In genomic region chr1:21673277-21673780, GRCh38 we compare ENCODE assay signal across 11 cellular contexts. TPM values are rescaled to one million over a fixed set of nuclear protein-coding genes. Genes with fewer than 3 reads are reported as not detected.
A peak's percentile ranks its signal among the peaks of the same experiment; 100 is the strongest.
DNase-seq lines count a peak whose midpoint lies in the region; ATAC-seq and TF ChIP-seq lines count a peak whose summit lies in the region.
"Had no signal": no experiment of that assay in that cellular context is flagged by ENCODE, and none has a peak within 500 bp of the region (broad histone marks: within the 10 kb centered on the region; RNA-seq: fewer than 3 reads in every experiment).

No MANE protein-coding gene starts in this region.

- H3K9me3 ChIP-seq in colonic mucosa (no peaks in the 10 kb centered on the region), T-helper 17 cell (ENCODE audit: control insufficient read depth, low read length, poor library complexity, severe bottlenecking) (no peaks in the 10 kb centered on the region)

- no peak overlapping the region for H3K4me3 ChIP-seq in colonic mucosa

- no peak overlapping the region for H3K27ac ChIP-seq in colonic mucosa

- no peaks in the 10 kb centered on the region for H3K9me3 Mint-ChIP-seq in nephron
- H3K9me3 Mint-ChIP-seq: activated naive CD8-positive, alpha-beta T cell treated with anti-CD3 and anti-CD28 coated beads, Interleukin-2, amount 10 ng/mL, durations not matched to agents 7 days and 5 days; natural killer cell treated with Interleukin-12 subunit alpha and Interleukin-12 subunit beta and Interleukin-15 and Interleukin-18, amount 100 ng/mL, for 72 hours had no signal

- H3K27me3 ChIP-seq in colonic mucosa: peaks cover 11% of the 10 kb centered on the region

- no peak for TF ChIP-seq CTCF in colonic mucosa (IDR thresholded peaks at IDR 0.05)
- no peak for TF ChIP-seq CTCF in nephron (IDR thresholded peaks at IDR 0.05; ENCODE audit: unreplicated experiment in 3 of 3)

- intact Hi-C loops in colonic mucosa (cut with DNase I): no loop called here

- no peaks in the 10 kb centered on the region for H3K36me3 ChIP-seq in colonic mucosa

- H3K4me1 Mint-ChIP-seq in nephron: peaks cover 55% of the 10 kb centered on the region
- H3K4me1 Mint-ChIP-seq in T-helper 17 cell: peaks cover 2% of the 10 kb centered on the region

- peaks cover 24% of the 10 kb centered on the region for H3K27me3 Mint-ChIP-seq in nephron (ENCODE audit: low read depth)
- no peaks in the 10 kb centered on the region for H3K27me3 Mint-ChIP-seq in T-helper 17 cell
- H3K27me3 Mint-ChIP-seq: natural killer cell treated with Interleukin-12 subunit alpha and Interleukin-12 subunit beta and Interleukin-15 and Interleukin-18, amount 100 ng/mL, for 72 hours had no signal

- H3K36me3 Mint-ChIP-seq in nephron (ENCODE audit: low read depth): peaks cover 15% of the 10 kb centered on the region
- H3K36me3 Mint-ChIP-seq in T-helper 17 cell (ENCODE audit: low read depth): no peaks in the 10 kb centered on the region
- H3K36me3 Mint-ChIP-seq: natural killer cell treated with Interleukin-12 subunit alpha and Interleukin-12 subunit beta and Interleukin-15 and Interleukin-18, amount 100 ng/mL, for 72 hours had no signal

- ATAC-seq in HG02759 (IDR thresholded peaks at IDR 0.05; ENCODE audit: unreplicated experiment) (no peak), T-helper 17 cell (no peak), HG02610 (IDR thresholded peaks at IDR 0.05; ENCODE audit: unreplicated experiment) (no peak)
- ATAC-seq: natural killer cell treated with Interleukin-12 subunit alpha and Interleukin-12 subunit beta and Interleukin-15 and Interleukin-18, amount 100 ng/mL, for 72 hours had no signal

- H3K4me3 Mint-ChIP-seq in nephron (peak overlapping the region in 1 of 3 experiments; percentile 17), T-helper 17 cell (no peak overlapping the region)
- H3K4me3 Mint-ChIP-seq: activated naive CD8-positive, alpha-beta T cell treated with anti-CD3 and anti-CD28 coated beads, Interleukin-2, amount 10 ng/mL, durations not matched to agents 7 days and 5 days; natural killer cell treated with Interleukin-12 subunit alpha and Interleukin-12 subunit beta and Interleukin-15 and Interleukin-18, amount 100 ng/mL, for 72 hours had no signal

- DNase-seq in CD1c-positive myeloid dendritic cell (ENCODE audit: extremely low spot score) (peak; percentile 92), NCI-H2029 treated with DMSO at 0.1 percent for 48 hours (lab: John Stamatoyannopoulos, UW) (peak; percentile 72), colonic mucosa (peak; percentile 33), NCI-H1436 treated with DMSO at 0.1 percent for 48 hours (lab: John Stamatoyannopoulos, UW) (no peak), T-helper 17 cell (no peak)
- DNase-seq: activated naive CD8-positive, alpha-beta T cell treated with anti-CD3 and anti-CD28 coated beads, Interleukin-2, amount 10 ng/mL, durations not matched to agents 7 days and 5 days; NCI-H146 had no signal

- H3K27ac Mint-ChIP-seq in nephron (peak overlapping the region; percentile 26 to 85 (median 63)), T-helper 17 cell (no peak overlapping the region)
- H3K27ac Mint-ChIP-seq: activated naive CD8-positive, alpha-beta T cell treated with anti-CD3 and anti-CD28 coated beads, Interleukin-2, amount 10 ng/mL, durations not matched to agents 7 days and 5 days; natural killer cell treated with Interleukin-12 subunit alpha and Interleukin-12 subunit beta and Interleukin-15 and Interleukin-18, amount 100 ng/mL, for 72 hours had no signal

- H3K9ac ChIP-seq in colonic mucosa (ENCODE audit: low read depth in 2 of 2, low read length in 2 of 2): no peak overlapping the region

- H3K4me1 ChIP-seq in colonic mucosa: peaks cover 9% of the 10 kb centered on the region

RNA-seq across cellular contexts. Expression of gene RAP1GAP, which starts 4.2 kb away (rescaled TPM):
- 10 to 100 TPM; 29.6 to 36.3 TPM for total RNA-seq in colonic mucosa
- total RNA-seq in T-helper 17 cell: under 1 TPM; 0.07 to 0.42 TPM

Comparison
In these comparisons a context has a peak if more than half of its experiments do, and no peak if none do; other contexts are left out.
1. DNase-seq: peak in CD1c-positive myeloid dendritic cell (single experiment), NCI-H2029 treated with DMSO at 0.1 percent for 48 hours (single experiment) and colonic mucosa (single experiment); none in NCI-H1436 treated with DMSO at 0.1 percent for 48 hours (single experiment) and T-helper 17 cell (0 of 3).
2. RNA of gene RAP1GAP, which starts 4.2 kb away (total RNA-seq): 29.6 to 36.3 TPM in colonic mucosa; 0.07 to 0.42 TPM in T-helper 17 cell; every median in the first group is over 10 times any median in the second.